ENCODE assay signal across 1 cellular context in genomic region chr2:240810621-240811020, GRCh38.
TF ChIP-seq lines count a peak whose summit lies in the region.

No MANE protein-coding gene starts in this region.

TF ChIP-seq in HepG2, 621 proteins besides CTCF, POLR2A, EP300 and RAD21:
- 0 out of 2 replicates have a peak, but pooled peaks have one; percentile 15 for TF ChIP-seq GABPA (IDR thresholded peaks at IDR 0.05; ENCODE audit: low read depth, low read length)
- TF ChIP-seq GABPA (CRISPR knock-in tag; IDR thresholded peaks at IDR 0.05; ENCODE audit: low read depth), result no peak
- no peak for TF ChIP-seq ERF (CRISPR knock-in tag; IDR thresholded peaks at IDR 0.05)
- no peak for TF ChIP-seq SRSF1 (optimal IDR thresholded peaks at IDR 0.05; ENCODE audit: low read depth, low read length)
TF ChIP-seq in HepG2: peak in this region for 1.
